Comparison of ENCODE assay signal across 1 cellular context in the genomic region with DNA sequence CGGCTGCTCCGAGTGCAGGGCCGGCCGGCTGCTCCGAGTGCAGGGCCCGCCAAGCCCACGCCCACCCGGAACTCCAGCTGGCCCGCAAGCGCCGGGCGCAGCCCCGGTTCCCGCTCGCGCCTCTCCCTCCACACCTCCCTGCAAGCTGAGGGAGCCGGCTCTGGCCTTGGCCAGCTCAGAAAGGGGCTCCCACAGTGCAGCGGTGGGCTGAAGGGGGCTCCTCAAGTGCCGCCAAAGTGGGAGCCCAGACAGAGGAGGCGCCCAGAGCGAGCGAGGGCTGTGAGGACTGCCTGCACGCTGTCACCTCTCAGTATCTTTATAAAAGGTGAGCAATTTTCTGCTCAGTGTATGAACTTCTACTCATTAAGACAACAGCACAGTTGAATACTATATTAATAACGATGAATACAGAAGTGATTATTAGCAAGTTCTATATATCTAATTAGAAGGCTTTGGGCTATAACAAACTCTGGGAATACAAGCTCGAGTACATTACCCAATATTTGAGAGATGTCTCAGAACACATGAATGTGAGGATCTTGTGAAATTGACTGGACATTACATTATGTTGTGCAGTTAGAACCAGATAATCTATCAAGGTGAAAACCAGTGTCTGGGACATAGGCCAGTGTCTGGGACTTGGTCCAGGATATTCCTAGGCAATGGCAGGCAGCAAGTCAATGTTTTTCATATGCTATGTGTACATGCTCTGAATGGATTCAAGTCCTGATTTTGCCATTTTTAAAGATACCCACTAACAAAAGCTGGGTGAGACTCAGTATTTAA.
TF ChIP-seq lines count a peak whose summit lies in the region.

No MANE protein-coding gene starts in this region.

TF ChIP-seq in liver, 16 proteins besides CTCF, POLR2A, EP300 and RAD21 (continued from another document):
- TF ChIP-seq, protein P1, sequence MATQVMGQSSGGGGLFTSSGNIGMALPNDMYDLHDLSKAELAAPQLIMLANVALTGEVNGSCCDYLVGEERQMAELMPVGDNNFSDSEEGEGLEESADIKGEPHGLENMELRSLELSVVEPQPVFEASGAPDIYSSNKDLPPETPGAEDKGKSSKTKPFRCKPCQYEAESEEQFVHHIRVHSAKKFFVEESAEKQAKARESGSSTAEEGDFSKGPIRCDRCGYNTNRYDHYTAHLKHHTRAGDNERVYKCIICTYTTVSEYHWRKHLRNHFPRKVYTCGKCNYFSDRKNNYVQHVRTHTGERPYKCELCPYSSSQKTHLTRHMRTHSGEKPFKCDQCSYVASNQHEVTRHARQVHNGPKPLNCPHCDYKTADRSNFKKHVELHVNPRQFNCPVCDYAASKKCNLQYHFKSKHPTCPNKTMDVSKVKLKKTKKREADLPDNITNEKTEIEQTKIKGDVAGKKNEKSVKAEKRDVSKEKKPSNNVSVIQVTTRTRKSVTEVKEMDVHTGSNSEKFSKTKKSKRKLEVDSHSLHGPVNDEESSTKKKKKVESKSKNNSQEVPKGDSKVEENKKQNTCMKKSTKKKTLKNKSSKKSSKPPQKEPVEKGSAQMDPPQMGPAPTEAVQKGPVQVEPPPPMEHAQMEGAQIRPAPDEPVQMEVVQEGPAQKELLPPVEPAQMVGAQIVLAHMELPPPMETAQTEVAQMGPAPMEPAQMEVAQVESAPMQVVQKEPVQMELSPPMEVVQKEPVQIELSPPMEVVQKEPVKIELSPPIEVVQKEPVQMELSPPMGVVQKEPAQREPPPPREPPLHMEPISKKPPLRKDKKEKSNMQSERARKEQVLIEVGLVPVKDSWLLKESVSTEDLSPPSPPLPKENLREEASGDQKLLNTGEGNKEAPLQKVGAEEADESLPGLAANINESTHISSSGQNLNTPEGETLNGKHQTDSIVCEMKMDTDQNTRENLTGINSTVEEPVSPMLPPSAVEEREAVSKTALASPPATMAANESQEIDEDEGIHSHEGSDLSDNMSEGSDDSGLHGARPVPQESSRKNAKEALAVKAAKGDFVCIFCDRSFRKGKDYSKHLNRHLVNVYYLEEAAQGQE (IDR thresholded peaks at IDR 0.05), result peak; percentile 16
- TF ChIP-seq RXRA (IDR thresholded peaks at IDR 0.05) (peak in 1 of 2 donors; percentile 65), FOXA2 (IDR thresholded peaks at IDR 0.05) (peak; percentile 45), SP1 (IDR thresholded peaks at IDR 0.05) (peak; percentile 28), HNF4A (conservative IDR thresholded peaks at IDR 0.05) (peak; percentile 32 to 67)
TF ChIP-seq in liver: peak in this region for 9; not testable (repeated sequence) for 7.
